In the genomic region with DNA sequence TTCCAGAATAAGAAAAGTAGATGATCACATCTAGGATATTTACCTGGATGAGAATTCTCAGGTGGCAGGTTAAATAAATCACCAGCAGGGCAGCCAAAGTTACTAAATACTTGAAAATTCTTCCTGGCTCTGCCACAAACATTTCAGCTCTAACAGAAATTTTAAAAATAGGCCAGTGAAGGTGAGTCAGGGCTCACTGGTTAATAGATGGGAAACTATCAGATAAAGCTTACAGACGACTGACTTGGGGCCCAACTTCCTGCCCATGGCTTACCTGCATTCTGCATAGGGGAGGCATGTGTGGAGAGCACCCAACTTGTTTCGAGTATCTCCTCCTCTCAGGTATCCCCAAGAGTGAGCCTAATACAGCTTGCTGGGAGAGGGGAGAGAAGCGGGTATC, we compare ENCODE assay signal across 30 cellular contexts. TPM values are rescaled to one million over a fixed set of nuclear protein-coding genes. Genes with fewer than 3 reads are reported as not detected.
DNase-seq lines count a peak whose midpoint lies in the region; ATAC-seq, FAIRE-seq and TF ChIP-seq lines count a peak whose summit lies in the region.
"Had no signal": no experiment of that assay in that cellular context is flagged by ENCODE, and none has a peak within 500 bp of the region (broad histone marks: within the 10 kb centered on the region; RNA-seq: fewer than 3 reads in every experiment).

No MANE protein-coding gene starts in this region.

- ATAC-seq in left lobe of liver: peak; percentile 42
- ATAC-seq: activated T-cell treated with anti-CD3 and anti-CD28 coated beads, Interleukin-2, amount 50 U/mL, for 4 hours; CD8-positive, alpha-beta T cell; Right ventricle myocardium inferior had no signal

- TF ChIP-seq CTCF in OCI-LY7 (conservative IDR thresholded peaks at IDR 0.05; ENCODE audit: low read length): no peak

- BruUV-seq in OCI-LY7 (replicated peaks; lab: Mats Ljungman, UMichigan): no TSS peak

- peak overlapping the region; percentile 77 for H3K4me2 ChIP-seq in OCI-LY7 (ENCODE audit: low read length)

- H3K9me3 ChIP-seq in OCI-LY7 (ENCODE audit: low read length): no peaks in the 10 kb centered on the region
- H3K9me3 ChIP-seq: esophagus squamous epithelium, neutrophil, sigmoid colon had no signal

- peaks cover 11% of the 10 kb centered on the region; the same call in 1 of the 2 replicates for H3K36me3 ChIP-seq in OCI-LY7 (ENCODE audit: insufficient read depth, low read length)
- H3K36me3 ChIP-seq: esophagus squamous epithelium, neutrophil, sigmoid colon, WERI-Rb-1 had no signal

- intact Hi-C loops in OCI-LY7 (cut with micrococcal nuclease; ENCODE audit: unreplicated experiment): no loop called here

- H3K4me3 ChIP-seq in OCI-LY7 (ENCODE audit: low read depth, low read length, poor library complexity, severe bottlenecking): peak overlapping the region; percentile 16
- H3K4me3 ChIP-seq: esophagus squamous epithelium, sigmoid colon had no signal

- no peak for FAIRE-seq in GM19239 (lab: Jason Lieb, UNC)
- FAIRE-seq: astrocyte, endometrium, G401.6, GM18507, urothelium cell line had no signal

- POLR2A ChIA-PET in OCI-LY7 (lab: Charles Lee): interaction anchor here (0.7 to 8.0 kb wide), 13 partner anchors 8 to 452 kb away, joined by 3 to 104 read pairs (median 5); partner anchors contain the start of gene ACTR2

- peak overlapping the region; percentile 12 for H3K27ac ChIP-seq in OCI-LY7 (ENCODE audit: low read depth, low read length, poor library complexity, severe bottlenecking)
- H3K27ac ChIP-seq: esophagus squamous epithelium, HL-60, neutrophil, sigmoid colon, WERI-Rb-1 had no signal

- peak; percentile 37 for DNase-seq in NK-92 treated with Interleukin-12 subunit alpha and Interleukin-12 subunit beta, amount 100 ng/mL, for 24 hours (lab: John Stamatoyannopoulos, UW)
- DNase-seq in NK-92 (lab: John Stamatoyannopoulos, UW; ENCODE audit: unreplicated experiment) (no peak), OCI-LY7 (ENCODE audit: low spot score) (no peak), left lobe of liver (ENCODE audit: low spot score) (no peak), SHP77 (lab: John Stamatoyannopoulos, UW) (no peak), GM19239 (ENCODE audit: insufficient read length, low spot score) (no peak), GDM1 (lab: John Stamatoyannopoulos, UW) (no peak)
- DNase-seq in stimulated activated CD4-positive, alpha-beta T cell treated with anti-CD3 and anti-CD28 coated beads, Interleukin-4, amount 100 ng/mL, for 1 hour: no peak
- DNase-seq: activated CD4-positive, alpha-beta T cell treated with anti-CD3 and anti-CD28 coated beads, Interleukin-2, amount 10 ng/mL, durations not matched to agents 24 days and 14 days; activated gamma-delta T cell treated with Interleukin-2 at 50 U/mL for 16 hours; activated T-cell treated with anti-CD3 and anti-CD28 coated beads, Interleukin-2, amount 50 U/mL, for 4 hours; CD8-positive, alpha-beta T cell; central memory CD4-positive, alpha-beta T cell; esophagus squamous epithelium; foreskin melanocyte; naive B cell; NCI-H1092; NCI-H187 treated with DMSO at 0.1 percent for 48 hours; NCI-H524 treated with DMSO at 0.1 percent for 48 hours; sigmoid colon; stimulated activated naive CD4-positive, alpha-beta T cell; WERI-Rb-1 had no signal

- peaks cover 83% of the 10 kb centered on the region for H3K4me1 ChIP-seq in OCI-LY7 (ENCODE audit: insufficient read depth, low read length, poor library complexity, severe bottlenecking)

- CTCF ChIA-PET in OCI-LY7 (lab: Charles Lee; ENCODE audit: unreplicated experiment): interaction anchor here (1.2 to 1.4 kb wide), 2 partner anchors 9 to 12 kb away, joined by 3 to 5 read pairs; no protein-coding TSS in a partner anchor

- H3K79me2 ChIP-seq in OCI-LY7 (ENCODE audit: insufficient read depth, low read depth, low read length): peaks cover 28% of the 10 kb centered on the region; the same call in 1 of the 2 replicates

- H3K9me2 ChIP-seq in OCI-LY7 (ENCODE audit: insufficient read depth, low read length): no peaks in the 10 kb centered on the region

- no peaks in the 10 kb centered on the region for H4K20me1 ChIP-seq in OCI-LY7 (ENCODE audit: insufficient read depth, low read length)

- H2AFZ ChIP-seq in OCI-LY7 (ENCODE audit: low read length): no peak overlapping the region

RNA-seq across cellular contexts. Expression of gene SPRED2, which starts 57.8 kb away (rescaled TPM):
- total RNA-seq in OCI-LY7 (2014; rRNA removed; shearing (Covaris generic)): 4.9 and 8.0 TPM in 2 replicates
- 41.9 and 49.1 TPM in 2 replicates for total RNA-seq in OCI-LY7 (2022)
- total RNA-seq in left lobe of liver: 17.3 TPM
